In genomic region chr5:1998348-1998669, GRCh38 we compare ENCODE assay signal across 1 cellular context.
TF ChIP-seq lines count a peak whose summit lies in the region.

No MANE protein-coding gene starts in this region.

TF ChIP-seq in HEK293, 187 proteins besides CTCF, POLR2A, EP300 and RAD21 (continued from another document):
- TF ChIP-seq ZNF280C (tag by site-specific recombination; IDR thresholded peaks at IDR 0.05): no peak
